7 cellular contexts compared by ENCODE assay signal in genomic region chr7:91474074-91474473, GRCh38.
"Had no signal": no experiment of that assay in that cellular context is flagged by ENCODE, and none has a peak within 500 bp of the region (broad histone marks: within the 10 kb centered on the region; RNA-seq: fewer than 3 reads in every experiment).

No MANE protein-coding gene starts in this region.

- FAIRE-seq: HTR-8/SVneo had no signal

- H3K4me1 Mint-ChIP-seq: IgD-negative memory B cell had no signal

- H3K4me3 Mint-ChIP-seq: IgD-negative memory B cell had no signal

- H3K27ac Mint-ChIP-seq: IgD-negative memory B cell had no signal

- H3K27ac ChIP-seq: HL-60, KMS-11 had no signal

- H3K9ac ChIP-seq: KMS-11 had no signal

- DNase-seq: IMR-90, KBM-7, KG1 had no signal

- H3K4me2 ChIP-seq: KMS-11 had no signal
